Comparison of ENCODE assay signal across 19 cellular contexts in the genomic region with DNA sequence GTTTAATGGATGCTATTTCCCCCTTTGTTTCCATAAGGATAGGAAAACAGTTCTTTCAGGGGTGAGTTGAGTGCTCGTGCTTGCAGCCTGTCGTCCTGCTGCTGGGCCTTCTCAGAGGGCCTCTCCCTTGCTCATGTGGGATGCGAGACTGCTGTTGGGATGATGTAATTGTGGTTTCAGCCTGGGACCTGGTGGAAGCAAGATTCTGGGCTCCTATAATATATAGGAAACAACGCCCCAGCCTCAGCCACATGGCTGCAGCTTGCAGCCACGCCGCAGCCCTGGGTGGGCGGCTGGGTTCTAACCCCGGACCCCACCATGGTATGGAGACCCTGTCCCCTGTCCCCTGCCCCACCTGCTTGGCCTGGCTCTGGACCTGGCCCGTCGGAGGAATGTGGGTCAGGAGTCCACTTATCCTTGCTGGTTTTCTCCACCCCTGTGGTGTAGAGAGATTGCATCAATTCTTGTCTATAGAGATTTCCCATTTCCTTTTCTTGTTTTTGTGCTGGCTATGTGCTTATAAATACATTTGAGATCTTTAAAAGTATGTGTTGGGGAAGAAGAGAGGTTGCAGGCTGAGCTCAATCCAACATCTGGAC.
DNase-seq lines count a peak whose midpoint lies in the region; ATAC-seq, FAIRE-seq and TF ChIP-seq lines count a peak whose summit lies in the region.
"Had no signal": no experiment of that assay in that cellular context is flagged by ENCODE, and none has a peak within 500 bp of the region (broad histone marks: within the 10 kb centered on the region; RNA-seq: fewer than 3 reads in every experiment).

No MANE protein-coding gene starts in this region.

- H3K27ac ChIP-seq in astrocyte (ENCODE audit: low read depth, low read length), result no peak overlapping the region
- no peak overlapping the region for H3K27ac ChIP-seq in gastrocnemius medialis
- H3K27ac ChIP-seq: A549 had no signal

- ATAC-seq in left ventricle myocardium superior (peak; percentile 84), HG03039 (IDR thresholded peaks at IDR 0.05; ENCODE audit: unreplicated experiment) (no peak), GM18505 (IDR thresholded peaks at IDR 0.05; ENCODE audit: unreplicated experiment) (no peak), gastrocnemius medialis (no peak)
- ATAC-seq: A549; activated CD8-positive, alpha-beta T cell treated with anti-CD3 and anti-CD28 coated beads, Interleukin-2, amount 10 ng/mL, durations not matched to agents 7 days and 5 days; left colon had no signal

- H3K4me3 Mint-ChIP-seq in astrocyte (ENCODE audit: unreplicated experiment), result no peak overlapping the region
- H3K4me3 Mint-ChIP-seq: activated CD8-positive, alpha-beta T cell treated with anti-CD3 and anti-CD28 coated beads, Interleukin-2, amount 10 ng/mL, durations not matched to agents 7 days and 5 days; CD4-positive, alpha-beta memory T cell; stimulated activated naive CD8-positive, alpha-beta T cell treated with anti-CD3 and anti-CD28 coated beads, Interleukin-15, Interleukin-2, amounts not matched to agents 100 ng/mL and 50 ng/mL, for 24 hours had no signal

- H3K9me3 ChIP-seq in astrocyte (ENCODE audit: insufficient read depth, low read depth, low read length), result no peaks in the 10 kb centered on the region
- no peaks in the 10 kb centered on the region for H3K9me3 ChIP-seq in gastrocnemius medialis
- H3K9me3 ChIP-seq: A549, HAP-1, SK-N-SH had no signal

- H3K36me3 ChIP-seq in astrocyte (ENCODE audit: insufficient read depth, low read length) (no peaks in the 10 kb centered on the region), gastrocnemius medialis (no peaks in the 10 kb centered on the region)
- H3K36me3 ChIP-seq: HAP-1 had no signal

- no peak overlapping the region for H3K4me2 ChIP-seq in astrocyte (ENCODE audit: low read length)
- H3K4me2 ChIP-seq: A549, SK-N-SH had no signal

- peaks cover 11% of the 10 kb centered on the region for H3K27me3 Mint-ChIP-seq in astrocyte (ENCODE audit: low read depth, unreplicated experiment)

- H3K9ac ChIP-seq in astrocyte (ENCODE audit: low read length), result no peak overlapping the region
- H3K9ac ChIP-seq: SK-N-SH had no signal

- in situ Hi-C loops in gastrocnemius medialis (cut with MboI; ENCODE audit: low sequenced_read_pairs in 4 of 4), result no loop called here

- FAIRE-seq in astrocyte (lab: Jason Lieb, UNC), result no peak
- FAIRE-seq: A549 had no signal

- peaks cover 14% of the 10 kb centered on the region for H3K4me1 Mint-ChIP-seq in astrocyte (ENCODE audit: low read depth, unreplicated experiment)
- H3K4me1 Mint-ChIP-seq: CD4-positive, alpha-beta memory T cell had no signal

- no peaks in the 10 kb centered on the region for H3K36me3 Mint-ChIP-seq in astrocyte (ENCODE audit: low read depth, unreplicated experiment)
- H3K36me3 Mint-ChIP-seq: CD4-positive, alpha-beta memory T cell had no signal

- H3K27me3 ChIP-seq in astrocyte (ENCODE audit: insufficient read depth, low read length) (peaks cover 7% of the 10 kb centered on the region), gastrocnemius medialis (no peaks in the 10 kb centered on the region)

- H3K4me3 ChIP-seq in AG10803 (ENCODE audit: low read length) (no peak overlapping the region), astrocyte (ENCODE audit: insufficient read depth, low read depth, low read length) (no peak overlapping the region), gastrocnemius medialis (no peak overlapping the region)
- H3K4me3 ChIP-seq: A549, HAP-1 had no signal

- H3K4me1 ChIP-seq in astrocyte (ENCODE audit: insufficient read depth, low read length) (no peaks in the 10 kb centered on the region), gastrocnemius medialis (no peaks in the 10 kb centered on the region)
- H3K4me1 ChIP-seq: A549, HAP-1 had no signal

- H3K27ac Mint-ChIP-seq in astrocyte (ENCODE audit: unreplicated experiment), result peak overlapping the region; percentile 96
- H3K27ac Mint-ChIP-seq: activated CD8-positive, alpha-beta T cell treated with anti-CD3 and anti-CD28 coated beads, Interleukin-2, amount 10 ng/mL, durations not matched to agents 7 days and 5 days; CD4-positive, alpha-beta memory T cell; stimulated activated naive CD8-positive, alpha-beta T cell treated with anti-CD3 and anti-CD28 coated beads, Interleukin-15, Interleukin-2, amounts not matched to agents 100 ng/mL and 50 ng/mL, for 24 hours had no signal

- intact Hi-C loops in left ventricle myocardium superior (cut with micrococcal nuclease) (no loop called here), gastrocnemius medialis (cut with DNase I; ENCODE audit: low total_unique reads) (no loop called here)

- H2AFZ ChIP-seq in astrocyte (ENCODE audit: low read depth, low read length), result no peak overlapping the region

- no peak for TF ChIP-seq CTCF in AG10803 (conservative IDR thresholded peaks at IDR 0.05; ENCODE audit: low read length)
- TF ChIP-seq CTCF in astrocyte (IDR thresholded peaks at IDR 0.05; ENCODE audit: insufficient read depth, low read depth, low read length), result no peak
- no peak for TF ChIP-seq CTCF in gastrocnemius medialis (IDR thresholded peaks at IDR 0.05 in 4 of 5, conservative IDR thresholded peaks at IDR 0.05 in 1 of 5)

- no peaks in the 10 kb centered on the region for H3K79me2 ChIP-seq in astrocyte (ENCODE audit: insufficient read depth, low read length)

- TF ChIP-seq POLR2A in GM18505 (IDR thresholded peaks at IDR 0.05; ENCODE audit: borderline replicate concordance, extremely low read depth, insufficient read depth, insufficient read length), result no peak
- no peak for TF ChIP-seq POLR2A in gastrocnemius medialis (IDR thresholded peaks at IDR 0.05)

- peak; percentile 12 for DNase-seq in AG10803 (ENCODE audit: low read depth)
- DNase-seq in NOMO-1 (lab: John Stamatoyannopoulos, UW; ENCODE audit: unreplicated experiment in 2 of 2), result peak; percentile 34 to 53
- peak; percentile 35 for DNase-seq in astrocyte (ENCODE audit: low read depth)
- DNase-seq in left ventricle myocardium superior, result no peak
- DNase-seq in gastrocnemius medialis, result no peak
- DNase-seq in superior temporal gyrus (ENCODE audit: extremely low spot score), result no peak
- DNase-seq: activated CD8-positive, alpha-beta T cell treated with anti-CD3 and anti-CD28 coated beads, Interleukin-2, amount 10 ng/mL, durations not matched to agents 7 days and 5 days; amygdala; CD4-positive, alpha-beta memory T cell; erythroblast; left colon; NCI-H1105; posterior cingulate gyrus; SK-N-SH had no signal

- peaks cover 3% of the 10 kb centered on the region for H3K9me3 Mint-ChIP-seq in astrocyte (ENCODE audit: unreplicated experiment)
- H3K9me3 Mint-ChIP-seq: CD4-positive, alpha-beta memory T cell; stimulated activated naive CD8-positive, alpha-beta T cell treated with anti-CD3 and anti-CD28 coated beads, Interleukin-15, Interleukin-2, amounts not matched to agents 100 ng/mL and 50 ng/mL, for 24 hours had no signal

- H4K20me1 ChIP-seq in astrocyte (ENCODE audit: insufficient read depth, low read length), result no peaks in the 10 kb centered on the region

Comparison
In these comparisons a context has a peak if more than half of its experiments do, and no peak if none do; other contexts are left out.
1. DNase-seq: peak in AG10803 (single experiment), NOMO-1 (2 of 2) and astrocyte (single experiment); none in left ventricle myocardium superior (single experiment), gastrocnemius medialis (0 of 2) and superior temporal gyrus (single experiment).